1 cellular context compared by ENCODE assay signal in the genomic region with DNA sequence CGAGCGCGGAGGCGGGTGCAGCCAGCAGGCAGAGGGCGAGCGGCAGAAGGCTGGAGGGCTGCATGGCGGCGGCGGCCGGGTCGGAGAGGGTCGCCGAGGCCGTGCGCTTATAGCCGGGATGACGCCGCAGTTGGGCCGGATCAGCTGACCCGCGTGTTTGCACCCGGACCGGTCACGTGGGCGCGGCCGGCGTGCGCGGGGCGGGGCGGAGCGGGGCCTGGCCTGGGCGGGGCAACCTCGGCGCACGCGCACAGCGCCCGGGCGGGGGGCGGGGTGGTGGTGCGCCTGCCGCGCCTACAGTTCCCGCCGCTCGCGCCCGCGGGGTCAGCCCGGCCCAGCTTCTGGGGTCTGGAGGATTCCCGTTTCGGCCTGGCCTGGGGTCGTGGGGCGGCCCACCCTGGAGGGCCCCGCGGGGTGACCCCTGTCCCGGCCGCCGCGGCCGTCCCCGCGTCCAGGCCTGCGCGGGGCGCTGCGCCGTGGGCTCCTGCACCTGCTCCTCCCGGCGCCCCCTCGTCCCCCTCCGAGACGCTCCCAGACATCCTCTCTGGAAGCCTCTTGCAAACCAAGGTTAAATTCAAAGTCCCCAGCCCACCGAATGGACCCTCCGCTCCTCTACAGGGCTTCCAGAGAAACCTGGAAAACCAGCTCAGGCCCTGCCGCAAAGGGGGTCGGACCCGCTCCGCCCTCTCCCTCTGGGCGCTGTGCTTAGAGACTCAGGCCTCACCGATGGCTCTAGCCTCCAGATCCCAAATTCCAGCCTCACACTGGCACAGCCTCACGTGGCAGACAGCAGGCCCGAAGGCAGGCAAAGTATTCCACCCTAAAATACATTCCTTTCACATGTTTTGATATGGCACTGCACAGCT.
TF ChIP-seq lines count a peak whose summit lies in the region.

Gene CTSD, minus strand, starts transcription at position 132 of the 866 bp plus-strand sequence. Its CDS starts 68 bp downstream, at position 64.

TF ChIP-seq in GM12878, 131 proteins besides CTCF, POLR2A, EP300 and RAD21 (continued from another document and continues in another):
- TF ChIP-seq, protein P1, sequence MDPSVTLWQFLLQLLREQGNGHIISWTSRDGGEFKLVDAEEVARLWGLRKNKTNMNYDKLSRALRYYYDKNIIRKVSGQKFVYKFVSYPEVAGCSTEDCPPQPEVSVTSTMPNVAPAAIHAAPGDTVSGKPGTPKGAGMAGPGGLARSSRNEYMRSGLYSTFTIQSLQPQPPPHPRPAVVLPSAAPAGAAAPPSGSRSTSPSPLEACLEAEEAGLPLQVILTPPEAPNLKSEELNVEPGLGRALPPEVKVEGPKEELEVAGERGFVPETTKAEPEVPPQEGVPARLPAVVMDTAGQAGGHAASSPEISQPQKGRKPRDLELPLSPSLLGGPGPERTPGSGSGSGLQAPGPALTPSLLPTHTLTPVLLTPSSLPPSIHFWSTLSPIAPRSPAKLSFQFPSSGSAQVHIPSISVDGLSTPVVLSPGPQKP (IDR thresholded peaks at IDR 0.05; ENCODE audit: low read depth, low read length): no peak
- TF ChIP-seq TCF12 (IDR thresholded peaks at IDR 0.05; ENCODE audit: low read depth, low read length): no peak
- TF ChIP-seq, protein P2, sequence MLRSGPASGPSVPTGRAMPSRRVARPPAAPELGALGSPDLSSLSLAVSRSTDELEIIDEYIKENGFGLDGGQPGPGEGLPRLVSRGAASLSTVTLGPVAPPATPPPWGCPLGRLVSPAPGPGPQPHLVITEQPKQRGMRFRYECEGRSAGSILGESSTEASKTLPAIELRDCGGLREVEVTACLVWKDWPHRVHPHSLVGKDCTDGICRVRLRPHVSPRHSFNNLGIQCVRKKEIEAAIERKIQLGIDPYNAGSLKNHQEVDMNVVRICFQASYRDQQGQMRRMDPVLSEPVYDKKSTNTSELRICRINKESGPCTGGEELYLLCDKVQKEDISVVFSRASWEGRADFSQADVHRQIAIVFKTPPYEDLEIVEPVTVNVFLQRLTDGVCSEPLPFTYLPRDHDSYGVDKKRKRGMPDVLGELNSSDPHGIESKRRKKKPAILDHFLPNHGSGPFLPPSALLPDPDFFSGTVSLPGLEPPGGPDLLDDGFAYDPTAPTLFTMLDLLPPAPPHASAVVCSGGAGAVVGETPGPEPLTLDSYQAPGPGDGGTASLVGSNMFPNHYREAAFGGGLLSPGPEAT (IDR thresholded peaks at IDR 0.05; ENCODE audit: low read depth): no peak
- no peak for TF ChIP-seq BRCA1 (IDR thresholded peaks at IDR 0.05; ENCODE audit: low read depth, low read length)
- peak; percentile 69 for TF ChIP-seq LARP7 (IDR thresholded peaks at IDR 0.05)
- peak; percentile 89 for TF ChIP-seq ATF3 (IDR thresholded peaks at IDR 0.05; ENCODE audit: borderline replicate concordance, extremely low read depth, low read depth, low read length)
- no peak for TF ChIP-seq ASH2L (IDR thresholded peaks at IDR 0.05; ENCODE audit: borderline replicate concordance, low read depth)
- TF ChIP-seq PML (IDR thresholded peaks at IDR 0.05; ENCODE audit: low read length): no peak
- no peak for TF ChIP-seq ESRRA (IDR thresholded peaks at IDR 0.05; ENCODE audit: low read length)
- TF ChIP-seq FOXM1 (IDR thresholded peaks at IDR 0.05; ENCODE audit: low read depth, low read length): no peak
- TF ChIP-seq, protein P3, sequence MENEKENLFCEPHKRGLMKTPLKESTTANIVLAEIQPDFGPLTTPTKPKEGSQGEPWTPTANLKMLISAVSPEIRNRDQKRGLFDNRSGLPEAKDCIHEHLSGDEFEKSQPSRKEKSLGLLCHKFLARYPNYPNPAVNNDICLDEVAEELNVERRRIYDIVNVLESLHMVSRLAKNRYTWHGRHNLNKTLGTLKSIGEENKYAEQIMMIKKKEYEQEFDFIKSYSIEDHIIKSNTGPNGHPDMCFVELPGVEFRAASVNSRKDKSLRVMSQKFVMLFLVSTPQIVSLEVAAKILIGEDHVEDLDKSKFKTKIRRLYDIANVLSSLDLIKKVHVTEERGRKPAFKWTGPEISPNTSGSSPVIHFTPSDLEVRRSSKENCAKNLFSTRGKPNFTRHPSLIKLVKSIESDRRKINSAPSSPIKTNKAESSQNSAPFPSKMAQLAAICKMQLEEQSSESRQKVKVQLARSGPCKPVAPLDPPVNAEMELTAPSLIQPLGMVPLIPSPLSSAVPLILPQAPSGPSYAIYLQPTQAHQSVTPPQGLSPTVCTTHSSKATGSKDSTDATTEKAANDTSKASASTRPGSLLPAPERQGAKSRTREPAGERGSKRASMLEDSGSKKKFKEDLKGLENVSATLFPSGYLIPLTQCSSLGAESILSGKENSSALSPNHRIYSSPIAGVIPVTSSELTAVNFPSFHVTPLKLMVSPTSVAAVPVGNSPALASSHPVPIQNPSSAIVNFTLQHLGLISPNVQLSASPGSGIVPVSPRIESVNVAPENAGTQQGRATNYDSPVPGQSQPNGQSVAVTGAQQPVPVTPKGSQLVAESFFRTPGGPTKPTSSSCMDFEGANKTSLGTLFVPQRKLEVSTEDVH (IDR thresholded peaks at IDR 0.05; ENCODE audit: low read depth, partially characterized antibody): no peak
- TF ChIP-seq ZNF217 (IDR thresholded peaks at IDR 0.05): no peak
- TF ChIP-seq POLR2AphosphoS5 (IDR thresholded peaks at IDR 0.05; ENCODE audit: low read length): no peak; the same call in 1 of the 2 replicates
- no peak for TF ChIP-seq PAX8 (IDR thresholded peaks at IDR 0.05)
- no peak for TF ChIP-seq TAF1 (IDR thresholded peaks at IDR 0.05; ENCODE audit: borderline replicate concordance, low read depth, low read length)
- no peak for TF ChIP-seq BCL3 (IDR thresholded peaks at IDR 0.05; ENCODE audit: borderline replicate concordance, insufficient read depth, low read depth, low read length, poor library complexity, severe bottlenecking)
- no peak for TF ChIP-seq CEBPB (IDR thresholded peaks at IDR 0.05; ENCODE audit: borderline replicate concordance in 1 of 2, low read depth in 2 of 2, low read length in 2 of 2)
- peak in 1 of 2 experiments; percentile 91; a peak in 2 of 4 replicates for TF ChIP-seq BHLHE40 (IDR thresholded peaks at IDR 0.05; ENCODE audit: borderline replicate concordance in 1 of 2, low read depth in 2 of 2, low read length in 1 of 2)
- no peak for TF ChIP-seq ZNF24 (IDR thresholded peaks at IDR 0.05)
- TF ChIP-seq RCOR1 (conservative IDR thresholded peaks at IDR 0.05; ENCODE audit: low read depth, low read length): no peak
- no peak for TF ChIP-seq ATF7 (IDR thresholded peaks at IDR 0.05; ENCODE audit: low read depth)
- TF ChIP-seq, protein P4, sequence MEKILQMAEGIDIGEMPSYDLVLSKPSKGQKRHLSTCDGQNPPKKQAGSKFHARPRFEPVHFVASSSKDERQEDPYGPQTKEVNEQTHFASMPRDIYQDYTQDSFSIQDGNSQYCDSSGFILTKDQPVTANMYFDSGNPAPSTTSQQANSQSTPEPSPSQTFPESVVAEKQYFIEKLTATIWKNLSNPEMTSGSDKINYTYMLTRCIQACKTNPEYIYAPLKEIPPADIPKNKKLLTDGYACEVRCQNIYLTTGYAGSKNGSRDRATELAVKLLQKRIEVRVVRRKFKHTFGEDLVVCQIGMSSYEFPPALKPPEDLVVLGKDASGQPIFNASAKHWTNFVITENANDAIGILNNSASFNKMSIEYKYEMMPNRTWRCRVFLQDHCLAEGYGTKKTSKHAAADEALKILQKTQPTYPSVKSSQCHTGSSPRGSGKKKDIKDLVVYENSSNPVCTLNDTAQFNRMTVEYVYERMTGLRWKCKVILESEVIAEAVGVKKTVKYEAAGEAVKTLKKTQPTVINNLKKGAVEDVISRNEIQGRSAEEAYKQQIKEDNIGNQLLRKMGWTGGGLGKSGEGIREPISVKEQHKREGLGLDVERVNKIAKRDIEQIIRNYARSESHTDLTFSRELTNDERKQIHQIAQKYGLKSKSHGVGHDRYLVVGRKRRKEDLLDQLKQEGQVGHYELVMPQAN (conservative IDR thresholded peaks at IDR 0.05): peak; percentile 88
- no peak for TF ChIP-seq SREBF1 (IDR thresholded peaks at IDR 0.05; ENCODE audit: low read length)
- TF ChIP-seq HDGF (IDR thresholded peaks at IDR 0.05): no peak
- TF ChIP-seq PAX5 (IDR thresholded peaks at IDR 0.05; ENCODE audit: borderline replicate concordance, low read depth, low read length): no peak
- peak; percentile 82; the same call in 1 of the 2 replicates for TF ChIP-seq RB1 (IDR thresholded peaks at IDR 0.05; ENCODE audit: borderline replicate concordance)
- TF ChIP-seq, protein P5, sequence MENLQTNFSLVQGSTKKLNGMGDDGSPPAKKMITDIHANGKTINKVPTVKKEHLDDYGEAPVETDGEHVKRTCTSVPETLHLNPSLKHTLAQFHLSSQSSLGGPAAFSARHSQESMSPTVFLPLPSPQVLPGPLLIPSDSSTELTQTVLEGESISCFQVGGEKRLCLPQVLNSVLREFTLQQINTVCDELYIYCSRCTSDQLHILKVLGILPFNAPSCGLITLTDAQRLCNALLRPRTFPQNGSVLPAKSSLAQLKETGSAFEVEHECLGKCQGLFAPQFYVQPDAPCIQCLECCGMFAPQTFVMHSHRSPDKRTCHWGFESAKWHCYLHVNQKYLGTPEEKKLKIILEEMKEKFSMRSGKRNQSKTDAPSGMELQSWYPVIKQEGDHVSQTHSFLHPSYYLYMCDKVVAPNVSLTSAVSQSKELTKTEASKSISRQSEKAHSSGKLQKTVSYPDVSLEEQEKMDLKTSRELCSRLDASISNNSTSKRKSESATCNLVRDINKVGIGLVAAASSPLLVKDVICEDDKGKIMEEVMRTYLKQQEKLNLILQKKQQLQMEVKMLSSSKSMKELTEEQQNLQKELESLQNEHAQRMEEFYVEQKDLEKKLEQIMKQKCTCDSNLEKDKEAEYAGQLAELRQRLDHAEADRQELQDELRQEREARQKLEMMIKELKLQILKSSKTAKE (IDR thresholded peaks at IDR 0.05; ENCODE audit: low read depth, poor library complexity, severe bottlenecking): no peak
- peak; percentile 97 for TF ChIP-seq USF1 (IDR thresholded peaks at IDR 0.05; ENCODE audit: borderline replicate concordance, extremely low read length, insufficient read depth, low read depth, low read length)
- TF ChIP-seq DPF2 (IDR thresholded peaks at IDR 0.05): peak; percentile 61; the same call in 1 of the 2 replicates
- TF ChIP-seq ZNF622 (IDR thresholded peaks at IDR 0.05): no peak
- peak; percentile 73 for TF ChIP-seq IKZF1 (conservative IDR thresholded peaks at IDR 0.05)
- TF ChIP-seq SUPT20H (IDR thresholded peaks at IDR 0.05; ENCODE audit: borderline replicate concordance, control insufficient read depth, low read depth, low read length): no peak
- TF ChIP-seq, protein P6, sequence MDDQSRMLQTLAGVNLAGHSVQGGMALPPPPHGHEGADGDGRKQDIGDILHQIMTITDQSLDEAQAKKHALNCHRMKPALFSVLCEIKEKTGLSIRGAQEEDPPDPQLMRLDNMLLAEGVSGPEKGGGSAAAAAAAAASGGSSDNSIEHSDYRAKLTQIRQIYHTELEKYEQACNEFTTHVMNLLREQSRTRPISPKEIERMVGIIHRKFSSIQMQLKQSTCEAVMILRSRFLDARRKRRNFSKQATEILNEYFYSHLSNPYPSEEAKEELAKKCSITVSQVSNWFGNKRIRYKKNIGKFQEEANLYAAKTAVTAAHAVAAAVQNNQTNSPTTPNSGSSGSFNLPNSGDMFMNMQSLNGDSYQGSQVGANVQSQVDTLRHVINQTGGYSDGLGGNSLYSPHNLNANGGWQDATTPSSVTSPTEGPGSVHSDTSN (IDR thresholded peaks at IDR 0.05; ENCODE audit: insufficient replicate concordance, low read depth, low read length): no peak
- no peak for TF ChIP-seq SUZ12 (IDR thresholded peaks at IDR 0.05; ENCODE audit: unreplicated experiment)
- TF ChIP-seq, protein P7, sequence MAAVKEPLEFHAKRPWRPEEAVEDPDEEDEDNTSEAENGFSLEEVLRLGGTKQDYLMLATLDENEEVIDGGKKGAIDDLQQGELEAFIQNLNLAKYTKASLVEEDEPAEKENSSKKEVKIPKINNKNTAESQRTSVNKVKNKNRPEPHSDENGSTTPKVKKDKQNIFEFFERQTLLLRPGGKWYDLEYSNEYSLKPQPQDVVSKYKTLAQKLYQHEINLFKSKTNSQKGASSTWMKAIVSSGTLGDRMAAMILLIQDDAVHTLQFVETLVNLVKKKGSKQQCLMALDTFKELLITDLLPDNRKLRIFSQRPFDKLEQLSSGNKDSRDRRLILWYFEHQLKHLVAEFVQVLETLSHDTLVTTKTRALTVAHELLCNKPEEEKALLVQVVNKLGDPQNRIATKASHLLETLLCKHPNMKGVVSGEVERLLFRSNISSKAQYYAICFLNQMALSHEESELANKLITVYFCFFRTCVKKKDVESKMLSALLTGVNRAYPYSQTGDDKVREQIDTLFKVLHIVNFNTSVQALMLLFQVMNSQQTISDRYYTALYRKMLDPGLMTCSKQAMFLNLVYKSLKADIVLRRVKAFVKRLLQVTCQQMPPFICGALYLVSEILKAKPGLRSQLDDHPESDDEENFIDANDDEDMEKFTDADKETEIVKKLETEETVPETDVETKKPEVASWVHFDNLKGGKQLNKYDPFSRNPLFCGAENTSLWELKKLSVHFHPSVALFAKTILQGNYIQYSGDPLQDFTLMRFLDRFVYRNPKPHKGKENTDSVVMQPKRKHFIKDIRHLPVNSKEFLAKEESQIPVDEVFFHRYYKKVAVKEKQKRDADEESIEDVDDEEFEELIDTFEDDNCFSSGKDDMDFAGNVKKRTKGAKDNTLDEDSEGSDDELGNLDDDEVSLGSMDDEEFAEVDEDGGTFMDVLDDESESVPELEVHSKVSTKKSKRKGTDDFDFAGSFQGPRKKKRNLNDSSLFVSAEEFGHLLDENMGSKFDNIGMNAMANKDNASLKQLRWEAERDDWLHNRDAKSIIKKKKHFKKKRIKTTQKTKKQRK (IDR thresholded peaks at IDR 0.05; ENCODE audit: low read depth, low read length): no peak
- TF ChIP-seq KAT2A (conservative IDR thresholded peaks at IDR 0.05; ENCODE audit: control insufficient read depth, low read depth, low read length): no peak
- no peak for TF ChIP-seq STAT3 (IDR thresholded peaks at IDR 0.05; ENCODE audit: low read depth, low read length)
- peak; percentile 35 for TF ChIP-seq RELA (IDR thresholded peaks at IDR 0.05; ENCODE audit: borderline replicate concordance, partially characterized antibody)
- TF ChIP-seq TCF3 (IDR thresholded peaks at IDR 0.05; ENCODE audit: borderline replicate concordance, insufficient read depth, low read depth, low read length): 0 out of 2 replicates have a peak, but pooled peaks have one; percentile 5
- TF ChIP-seq MYC (IDR thresholded peaks at IDR 0.05; ENCODE audit: insufficient read depth, insufficient read length, insufficient replicate concordance, low read length, severe bottlenecking): no peak
- no peak for TF ChIP-seq IRF4 (IDR thresholded peaks at IDR 0.05; ENCODE audit: low read depth, low read length)
